Comparison of ENCODE assay signal across 8 cellular contexts in genomic region chr7:55280031-55280454, GRCh38.
DNase-seq lines count a peak whose midpoint lies in the region; ATAC-seq and TF ChIP-seq lines count a peak whose summit lies in the region.

No MANE protein-coding gene starts in this region.

- POLR2A ChIA-PET in CD4-positive, alpha-beta memory T cell (lab: Charles Lee; ENCODE audit: partially characterized antibody), result interaction anchor here (1.1 to 1.3 kb wide), 2 partner anchors 86 to 135 kb away, joined by 4 to 5 read pairs; no protein-coding TSS in a partner anchor
- POLR2A ChIA-PET in activated CD4-positive, alpha-beta T cell treated with anti-CD3 and anti-CD28 coated beads, Interleukin-2, amount 10 ng/mL, durations not matched to agents 7 days and 5 days (lab: Charles Lee), result no interaction called here

- no peaks in the 10 kb centered on the region for H3K4me1 Mint-ChIP-seq in CD4-positive, alpha-beta memory T cell
- H3K4me1 Mint-ChIP-seq in activated CD4-positive, alpha-beta T cell treated with anti-CD3 and anti-CD28 coated beads, Interleukin-2, amount 10 ng/mL, durations not matched to agents 7 days and 5 days, result no peaks in the 10 kb centered on the region

- DNase-seq in CD4-positive, alpha-beta memory T cell, result peak; percentile 49 to 61 (median 55)
- DNase-seq in GM19238 (ENCODE audit: insufficient read length, low spot score) (peak; percentile 47), NCI-H510A treated with DMSO at 0.1 percent for 48 hours (lab: John Stamatoyannopoulos, UW) (peak; percentile 82), dermis microvascular lymphatic vessel endothelial cell (ENCODE audit: low read depth in 2 of 2) (peak; percentile 54 to 73), lung (ENCODE audit: low spot score) (peak; percentile 61)
- peak; percentile 77 for DNase-seq in activated CD4-positive, alpha-beta T cell treated with anti-CD3 and anti-CD28 coated beads, Interleukin-2, amount 10 ng/mL, durations not matched to agents 7 days and 5 days
- peak; percentile 27 to 34 for DNase-seq in stimulated activated CD8-positive, alpha-beta memory T cell treated with anti-CD3 and anti-CD28 coated beads, Interleukin-2, amount 100 ng/mL, for 48 hours (ENCODE audit: low read depth in 2 of 2)

- H3K27ac Mint-ChIP-seq in CD4-positive, alpha-beta memory T cell, result peak overlapping the region in 3 of 7 donors; percentile 79 to 83 (median 83)
- H3K27ac Mint-ChIP-seq in activated CD4-positive, alpha-beta T cell treated with anti-CD3 and anti-CD28 coated beads, Interleukin-2, amount 10 ng/mL, durations not matched to agents 7 days and 5 days, result no peak overlapping the region

- H3K36me3 ChIP-seq in CD4-positive, alpha-beta memory T cell (ENCODE audit: insufficient read depth, low read length), result no peaks in the 10 kb centered on the region
- no peaks in the 10 kb centered on the region for H3K36me3 ChIP-seq in lung (ENCODE audit: control insufficient read depth in 2 of 2, insufficient read depth in 2 of 2, low read length in 2 of 2)

- 1 to 4% methylated on average over 3 of the region's 3 CpGs for WGBS in lung, 2 donors

- H3K27me3 ChIP-seq in CD4-positive, alpha-beta memory T cell (ENCODE audit: insufficient read depth, low read length), result no peaks in the 10 kb centered on the region
- H3K27me3 ChIP-seq in lung (ENCODE audit: control insufficient read depth, insufficient read depth), result no peaks in the 10 kb centered on the region

- no peaks in the 10 kb centered on the region for H3K9me3 Mint-ChIP-seq in CD4-positive, alpha-beta memory T cell
- no peaks in the 10 kb centered on the region for H3K9me3 Mint-ChIP-seq in activated CD4-positive, alpha-beta T cell treated with anti-CD3 and anti-CD28 coated beads, Interleukin-2, amount 10 ng/mL, durations not matched to agents 7 days and 5 days

- H3K4me1 ChIP-seq in CD4-positive, alpha-beta memory T cell (ENCODE audit: insufficient read depth, low read length), result no peaks in the 10 kb centered on the region
- no peaks in the 10 kb centered on the region for H3K4me1 ChIP-seq in lung (ENCODE audit: control insufficient read depth in 2 of 2, insufficient read depth in 2 of 2, low read length in 2 of 2)

- no peak overlapping the region for H3K4me3 ChIP-seq in CD4-positive, alpha-beta memory T cell (ENCODE audit: low read length in 2 of 2)
- no peak overlapping the region for H3K4me3 ChIP-seq in lung

- no peaks in the 10 kb centered on the region for H3K27me3 Mint-ChIP-seq in CD4-positive, alpha-beta memory T cell
- H3K27me3 Mint-ChIP-seq in activated CD4-positive, alpha-beta T cell treated with anti-CD3 and anti-CD28 coated beads, Interleukin-2, amount 10 ng/mL, durations not matched to agents 7 days and 5 days, result peaks cover 5% of the 10 kb centered on the region

- no peaks in the 10 kb centered on the region for H3K9me3 ChIP-seq in CD4-positive, alpha-beta memory T cell (ENCODE audit: control insufficient read depth in 1 of 2, low read length in 2 of 2)
- peaks cover 0 to 1% of the 10 kb centered on the region in 2 donors for H3K9me3 ChIP-seq in lung (ENCODE audit: control insufficient read depth in 2 of 2, insufficient read depth in 1 of 2, low read length in 1 of 2)

- no peak overlapping the region for H3K27ac ChIP-seq in CD4-positive, alpha-beta memory T cell (ENCODE audit: low read depth, low read length)
- H3K27ac ChIP-seq in lung (ENCODE audit: low read depth in 1 of 2, low read length in 1 of 2), result no peak overlapping the region

- H3K4me3 Mint-ChIP-seq in CD4-positive, alpha-beta memory T cell, result no peak overlapping the region
- H3K4me3 Mint-ChIP-seq in activated CD4-positive, alpha-beta T cell treated with anti-CD3 and anti-CD28 coated beads, Interleukin-2, amount 10 ng/mL, durations not matched to agents 7 days and 5 days, result no peak overlapping the region

- ATAC-seq in HG03280 (IDR thresholded peaks at IDR 0.05; ENCODE audit: unreplicated experiment) (peak; percentile 83), lung (ENCODE audit: insufficient read depth, low FRiP score) (peak; percentile 76)

- peak; percentile 70 for TF ChIP-seq CTCF in lung (IDR thresholded peaks at IDR 0.05; ENCODE audit: control extremely low read depth, extremely low read depth)

- intact Hi-C loops in CD4-positive, alpha-beta memory T cell (cut with micrococcal nuclease), result loop anchor here (1.0 to 10.0 kb wide), 2 partner anchors 85 to 318 kb away; partner anchors contain the start of gene LANCL2

- H3K36me3 Mint-ChIP-seq in CD4-positive, alpha-beta memory T cell, result no peaks in the 10 kb centered on the region
- H3K36me3 Mint-ChIP-seq in activated CD4-positive, alpha-beta T cell treated with anti-CD3 and anti-CD28 coated beads, Interleukin-2, amount 10 ng/mL, durations not matched to agents 7 days and 5 days (ENCODE audit: low read depth), result no peaks in the 10 kb centered on the region

- CTCF ChIA-PET in CD4-positive, alpha-beta memory T cell (lab: Charles Lee; ENCODE audit: partially characterized antibody), result interaction anchor here (0.6 to 14.2 kb wide), 10 partner anchors 9 to 789 kb away, joined by 3 to 174 read pairs (median 4); no protein-coding TSS in a partner anchor
- CTCF ChIA-PET in activated CD4-positive, alpha-beta T cell treated with anti-CD3 and anti-CD28 coated beads, Interleukin-2, amount 10 ng/mL, durations not matched to agents 7 days and 5 days (lab: Charles Lee), result interaction anchor here (0.6 to 3.3 kb wide), 5 partner anchors 72 to 148 kb away, joined by 3 to 11 read pairs (median 3); no protein-coding TSS in a partner anchor

Comparison
In these comparisons a context has a peak if more than half of its experiments do, and no peak if none do; other contexts are left out.
1. DNase-seq: peak in every context shown above with its lines; median percentile 82 in NCI-H510A treated with DMSO at 0.1 percent for 48 hours; 77 in activated CD4-positive, alpha-beta T cell treated with anti-CD3 and anti-CD28 coated beads, Interleukin-2, amount 10 ng/mL, durations not matched to agents 7 days and 5 days; 64 in dermis microvascular lymphatic vessel endothelial cell; 61 in lung; 55 in CD4-positive, alpha-beta memory T cell; 47 in GM19238; 30 in stimulated activated CD8-positive, alpha-beta memory T cell treated with anti-CD3 and anti-CD28 coated beads, Interleukin-2, amount 100 ng/mL, for 48 hours.